7 cellular contexts compared by ENCODE assay signal in the genomic region with DNA sequence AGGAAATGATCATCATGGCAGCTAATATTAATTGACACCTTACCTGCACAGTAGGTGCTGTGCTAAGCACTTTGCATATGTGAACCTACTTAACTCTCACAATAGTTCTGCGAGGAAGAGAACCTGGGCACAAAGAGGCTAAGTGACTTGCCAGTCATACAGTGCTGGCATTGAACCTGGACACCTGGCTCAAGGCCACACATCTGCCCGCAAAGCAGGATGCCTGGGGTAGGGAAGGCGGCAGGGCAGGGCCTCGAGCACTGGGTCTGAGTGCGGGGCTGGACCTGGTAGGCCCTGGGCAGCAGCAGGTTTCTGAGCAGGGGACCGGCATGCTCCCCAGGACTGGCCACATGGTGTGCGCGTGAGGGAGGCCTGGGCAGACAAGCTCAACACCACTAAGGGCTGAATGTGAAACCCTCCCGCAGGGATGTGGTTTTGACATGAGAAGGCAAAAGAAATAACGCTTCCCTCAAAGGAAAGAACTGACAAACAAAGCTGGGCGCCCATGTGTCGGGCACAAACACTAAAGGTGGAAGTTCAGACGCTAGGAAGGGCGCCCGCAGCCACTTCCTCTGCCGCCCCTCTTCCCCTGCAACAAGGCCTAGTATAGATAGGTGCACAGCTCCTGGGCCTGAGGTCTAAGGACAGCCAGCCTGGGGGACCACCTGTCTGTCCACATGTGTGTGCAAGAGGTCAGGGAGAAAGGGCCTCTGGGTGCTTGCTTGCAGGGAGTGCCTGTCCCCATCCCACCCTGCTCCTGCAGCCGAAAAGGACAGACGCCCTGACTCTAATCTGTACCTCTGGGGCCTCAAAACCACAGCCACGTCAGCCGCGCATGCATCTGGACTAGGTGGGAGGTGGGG.
DNase-seq lines count a peak whose midpoint lies in the region; FAIRE-seq and TF ChIP-seq lines count a peak whose summit lies in the region.

No MANE protein-coding gene starts in this region.

- peak; percentile 94 for DNase-seq in KBM-7
- peak; percentile 92 for DNase-seq in activated CD4-positive, alpha-beta T cell treated with anti-CD3 and anti-CD28 coated beads, Interleukin-2, amount 10 ng/mL, durations not matched to agents 24 days and 14 days
- DNase-seq in endothelial cell (ENCODE audit: low spot score) = no peak
- DNase-seq in stimulated activated CD4-positive, alpha-beta T cell treated with anti-CD3 and anti-CD28 coated beads, Interleukin-2, amount 100 ng/mL, for 4 hours (ENCODE audit: low read depth) = peak; percentile 57
- no peak for DNase-seq in NCI-H2107 (lab: John Stamatoyannopoulos, UW)
- DNase-seq in retina = no peak
- no peak for DNase-seq in D721Med (ENCODE audit: insufficient read length, low spot score)

- H3K27ac Mint-ChIP-seq in activated CD4-positive, alpha-beta T cell treated with anti-CD3 and anti-CD28 coated beads, Interleukin-2, amount 10 ng/mL, durations not matched to agents 24 days and 14 days = peak overlapping the region; percentile 92
- H3K27ac Mint-ChIP-seq in endothelial cell (ENCODE audit: unreplicated experiment) = peak overlapping the region; percentile 18

- no peaks in the 10 kb centered on the region for H3K27me3 Mint-ChIP-seq in activated CD4-positive, alpha-beta T cell treated with anti-CD3 and anti-CD28 coated beads, Interleukin-2, amount 10 ng/mL, durations not matched to agents 24 days and 14 days
- H3K27me3 Mint-ChIP-seq in endothelial cell (ENCODE audit: unreplicated experiment) = peaks cover 11% of the 10 kb centered on the region

- peak overlapping the region; percentile 64 for H3K4me3 Mint-ChIP-seq in activated CD4-positive, alpha-beta T cell treated with anti-CD3 and anti-CD28 coated beads, Interleukin-2, amount 10 ng/mL, durations not matched to agents 24 days and 14 days
- no peak overlapping the region for H3K4me3 Mint-ChIP-seq in endothelial cell (ENCODE audit: unreplicated experiment)

- H3K4me1 Mint-ChIP-seq in activated CD4-positive, alpha-beta T cell treated with anti-CD3 and anti-CD28 coated beads, Interleukin-2, amount 10 ng/mL, durations not matched to agents 24 days and 14 days = peaks cover 86% of the 10 kb centered on the region
- H3K4me1 Mint-ChIP-seq in endothelial cell (ENCODE audit: unreplicated experiment) = peaks cover 46% of the 10 kb centered on the region

- intact Hi-C loops in activated CD4-positive, alpha-beta T cell treated with anti-CD3 and anti-CD28 coated beads, Interleukin-2, amount 10 ng/mL, durations not matched to agents 24 days and 14 days (cut with micrococcal nuclease) = loop anchor here (5.0 kb wide), 1 partner anchor 322 kb away; no protein-coding TSS in a partner anchor

- peaks cover 5% of the 10 kb centered on the region for H3K36me3 Mint-ChIP-seq in activated CD4-positive, alpha-beta T cell treated with anti-CD3 and anti-CD28 coated beads, Interleukin-2, amount 10 ng/mL, durations not matched to agents 24 days and 14 days (ENCODE audit: low read depth)
- H3K36me3 Mint-ChIP-seq in endothelial cell (ENCODE audit: low read depth, unreplicated experiment) = peaks cover 4% of the 10 kb centered on the region

- no peak for TF ChIP-seq CTCF in endothelial cell (IDR thresholded peaks at IDR 0.05; ENCODE audit: unreplicated experiment)
- no peak for TF ChIP-seq CTCF in D721Med (IDR thresholded peaks at IDR 0.05; ENCODE audit: insufficient read depth, missing control alignments)

- FAIRE-seq in D721Med (lab: Jason Lieb, UNC) = no peak

- in situ Hi-C loops in KBM-7 (cut with MboI; ENCODE audit: low pct_unique_long_range_greater_than_20kb, low sequenced_read_pairs) = no loop called here

- no peaks in the 10 kb centered on the region for H3K9me3 Mint-ChIP-seq in activated CD4-positive, alpha-beta T cell treated with anti-CD3 and anti-CD28 coated beads, Interleukin-2, amount 10 ng/mL, durations not matched to agents 24 days and 14 days
- H3K9me3 Mint-ChIP-seq in endothelial cell (ENCODE audit: unreplicated experiment) = no peaks in the 10 kb centered on the region

Comparison
In these comparisons a context has a peak if more than half of its experiments do, and no peak if none do; other contexts are left out.
1. DNase-seq: peak in KBM-7 (single experiment), activated CD4-positive, alpha-beta T cell treated with anti-CD3 and anti-CD28 coated beads, Interleukin-2, amount 10 ng/mL, durations not matched to agents 24 days and 14 days (single experiment) and stimulated activated CD4-positive, alpha-beta T cell treated with anti-CD3 and anti-CD28 coated beads, Interleukin-2, amount 100 ng/mL, for 4 hours (single experiment); none in endothelial cell (single experiment), NCI-H2107 (single experiment), retina (single experiment) and D721Med (single experiment).